In genomic region chr10:124091646-124092269, GRCh38 we compare ENCODE assay signal across 8 cellular contexts. TPM values are rescaled to one million over a fixed set of nuclear protein-coding genes. Genes with fewer than 3 reads are reported as not detected.
DNase-seq lines count a peak whose midpoint lies in the region; ATAC-seq and TF ChIP-seq lines count a peak whose summit lies in the region.

No MANE protein-coding gene starts in this region.

- peak overlapping the region; percentile 47 for H3K4me3 Mint-ChIP-seq in activated CD4-positive, alpha-beta T cell treated with anti-CD3 and anti-CD28 coated beads for 36 hours

- H3K36me3 Mint-ChIP-seq in activated CD4-positive, alpha-beta T cell treated with anti-CD3 and anti-CD28 coated beads for 36 hours (ENCODE audit: low read depth): no peaks in the 10 kb centered on the region

- POLR2A ChIA-PET in activated CD4-positive, alpha-beta T cell treated with anti-CD3 and anti-CD28 coated beads for 36 hours (lab: Charles Lee): no interaction called here

- TF ChIP-seq CTCF in astrocyte of the cerebellum (IDR thresholded peaks at IDR 0.05; ENCODE audit: low read depth, low read length, missing control alignments): no peak

- CTCF ChIA-PET in activated CD4-positive, alpha-beta T cell treated with anti-CD3 and anti-CD28 coated beads for 36 hours (lab: Charles Lee): interaction anchor here (0.6 to 1.4 kb wide), 2 partner anchors 8 to 101 kb away, joined by 5 read pairs; no protein-coding TSS in a partner anchor

- H3K27me3 Mint-ChIP-seq in activated CD4-positive, alpha-beta T cell treated with anti-CD3 and anti-CD28 coated beads for 36 hours: peaks cover 51% of the 10 kb centered on the region

- H3K27ac Mint-ChIP-seq in activated CD4-positive, alpha-beta T cell treated with anti-CD3 and anti-CD28 coated beads for 36 hours: no peak overlapping the region

- H3K4me1 Mint-ChIP-seq in activated CD4-positive, alpha-beta T cell treated with anti-CD3 and anti-CD28 coated beads for 36 hours: peaks cover 2% of the 10 kb centered on the region

- H3K27ac ChIP-seq in skin epidermis: peak overlapping the region in 19 of 21 experiments; percentile 72 to 92 (median 81)

- in situ Hi-C loops in astrocyte of the cerebellum (cut with HindIII; ENCODE audit: low sequenced_read_pairs): no loop called here

- intact Hi-C loops in activated CD4-positive, alpha-beta T cell treated with anti-CD3 and anti-CD28 coated beads for 36 hours (cut with DNase I, micrococcal nuclease): loop anchor here in 1 of 2 experiments (2.0 to 5.0 kb wide), 2 partner anchors 97 to 954 kb away; partner anchors contain the start of gene HMX3

- no peaks in the 10 kb centered on the region for H3K9me3 Mint-ChIP-seq in activated CD4-positive, alpha-beta T cell treated with anti-CD3 and anti-CD28 coated beads for 36 hours (ENCODE audit: low read depth)

- ATAC-seq in activated CD4-positive, alpha-beta T cell treated with anti-CD3 and anti-CD28 coated beads for 36 hours: no peak

- H3K4me3 ChIP-seq in astrocyte of the cerebellum (ENCODE audit: low read depth, low read length) (peak overlapping the region; percentile 58), skin epidermis (peak overlapping the region; percentile 50 to 70 (median 60))

- DNase-seq in activated CD4-positive, alpha-beta T cell treated with anti-CD3 and anti-CD28 coated beads for 36 hours: peak; percentile 17
- no peak for DNase-seq in activated CD4-positive, alpha-beta T cell treated with anti-CD3 and anti-CD28 coated beads for 4 hours
- no peak for DNase-seq in astrocyte of the cerebellum (ENCODE audit: low read depth)
- DNase-seq in iPS-NIHi7 (ENCODE audit: extremely low spot score): peak; percentile 61
- no peak for DNase-seq in NCI-H1048 (lab: John Stamatoyannopoulos, UW)
- no peak for DNase-seq in stimulated activated CD4-positive, alpha-beta T cell treated with anti-CD3 and anti-CD28 coated beads, Interleukin-4, amount 100 ng/mL, for 1 hour
- DNase-seq in NK-92 (lab: John Stamatoyannopoulos, UW; ENCODE audit: unreplicated experiment): no peak

RNA-seq across cellular contexts. Expression of gene CHST15, which starts 1.6 kb away (rescaled TPM):
- total RNA-seq in activated CD4-positive, alpha-beta T cell treated with anti-CD3 and anti-CD28 coated beads for 36 hours: under 1 TPM; 0.40 to 0.43 TPM

Comparison
In these comparisons a context has a peak if more than half of its experiments do, and no peak if none do; other contexts are left out.
1. DNase-seq: peak in activated CD4-positive, alpha-beta T cell treated with anti-CD3 and anti-CD28 coated beads for 36 hours (single experiment) and iPS-NIHi7 (single experiment); none in activated CD4-positive, alpha-beta T cell treated with anti-CD3 and anti-CD28 coated beads for 4 hours (0 of 2), astrocyte of the cerebellum (single experiment), NCI-H1048 (single experiment), stimulated activated CD4-positive, alpha-beta T cell treated with anti-CD3 and anti-CD28 coated beads, Interleukin-4, amount 100 ng/mL, for 1 hour (single experiment) and NK-92 (single experiment).